ENCODE assay signal across 23 cellular contexts in the genomic region with DNA sequence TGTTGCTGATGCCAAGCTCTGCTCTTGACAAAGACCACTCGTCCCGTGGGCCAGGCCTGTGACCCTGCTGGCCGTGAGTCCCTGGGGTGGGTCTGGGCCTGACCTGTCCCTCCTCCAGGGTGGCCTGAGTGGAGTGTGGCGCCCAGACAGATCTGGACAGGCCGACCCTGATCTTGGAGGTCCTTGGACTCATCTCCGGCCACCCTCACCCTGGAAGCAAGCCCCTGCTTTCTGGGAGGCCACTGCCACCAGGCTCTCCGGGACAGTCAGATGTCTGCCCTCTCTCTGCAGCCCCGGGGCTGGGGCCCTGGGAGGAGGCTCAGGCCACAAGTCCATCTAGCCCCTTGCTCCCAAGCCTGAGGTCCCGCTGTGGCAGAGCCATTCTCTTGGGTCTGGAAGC. TPM values are rescaled to one million over a fixed set of nuclear protein-coding genes. Genes with fewer than 3 reads are reported as not detected.
DNase-seq lines count a peak whose midpoint lies in the region; ATAC-seq, FAIRE-seq and TF ChIP-seq lines count a peak whose summit lies in the region.
"Had no signal": no experiment of that assay in that cellular context is flagged by ENCODE, and none has a peak within 500 bp of the region (broad histone marks: within the 10 kb centered on the region; RNA-seq: fewer than 3 reads in every experiment).

No MANE protein-coding gene starts in this region.

- no peak for FAIRE-seq in kidney (lab: Jason Lieb, UNC)
- FAIRE-seq: A549, D721Med, K562 had no signal

- DNase-seq in Right ventricle myocardium inferior (ENCODE audit: missing footprints) = peak; percentile 49
- DNase-seq in cardiac septum (ENCODE audit: low spot score) = no peak
- no peak for DNase-seq in WERI-Rb-1
- peak; percentile 61 for DNase-seq in kidney
- no peak for DNase-seq in NCI-H510A treated with DMSO at 0.1 percent for 48 hours (lab: John Stamatoyannopoulos, UW)
- DNase-seq: AML-193; Caco-2; CD4-positive, alpha-beta T cell; DMS79; GDM1; GOT3; HCEC 1CT had no signal

- H3K4me1 ChIP-seq in kidney (ENCODE audit: control insufficient read depth in 1 of 2, insufficient read depth in 1 of 2, low read depth in 1 of 2, low read length in 2 of 2) = no peaks in the 10 kb centered on the region
- H3K4me1 ChIP-seq: A549, Caco-2 had no signal

- H3K36me3 ChIP-seq in WERI-Rb-1 (0 out of 2 replicates have a peak, but pooled peaks cover 2% of the 10 kb centered on the region), kidney (ENCODE audit: control insufficient read depth in 1 of 2, insufficient read depth in 2 of 2, low read length in 2 of 2) (no peaks in the 10 kb centered on the region)

- no peak overlapping the region for H3K4me3 ChIP-seq in WERI-Rb-1 (ENCODE audit: low read depth, low read length)
- H3K4me3 ChIP-seq in kidney (ENCODE audit: low read length in 2 of 2) = no peak overlapping the region
- H3K4me3 ChIP-seq: A549, K562 had no signal

- no peaks in the 10 kb centered on the region for H3K9me3 ChIP-seq in WERI-Rb-1 (ENCODE audit: severe bottlenecking)
- no peaks in the 10 kb centered on the region for H3K9me3 ChIP-seq in kidney (ENCODE audit: control insufficient read depth in 1 of 2, low read length in 2 of 2)
- H3K9me3 ChIP-seq: A549, Caco-2 had no signal

- ATAC-seq in Right ventricle myocardium inferior (no peak), GM19023 (IDR thresholded peaks at IDR 0.05; ENCODE audit: unreplicated experiment) (no peak), HG03095 (IDR thresholded peaks at IDR 0.05; ENCODE audit: unreplicated experiment) (no peak)
- ATAC-seq: A549, K562 had no signal

- TF ChIP-seq CTCF in WERI-Rb-1 (IDR thresholded peaks at IDR 0.05; ENCODE audit: low read depth, low read length) (no peak), kidney (IDR thresholded peaks at IDR 0.05; ENCODE audit: borderline replicate concordance, extremely low read depth, insufficient read depth) (no peak)

- H3K27ac ChIP-seq in WERI-Rb-1 (peak overlapping the region; percentile 88), kidney (ENCODE audit: low read depth in 2 of 2, low read length in 2 of 2) (no peak overlapping the region)
- H3K27ac ChIP-seq: 22Rv1, A549, C4-2B, HL-60 had no signal

- intact Hi-C loops in Right ventricle myocardium inferior (cut with DNase I) = no loop called here
- intact Hi-C loops in cardiac septum (cut with DNase I) = no loop called here
- intact Hi-C loops in kidney (cut with DNase I) = no loop called here

- no peaks in the 10 kb centered on the region for H3K27me3 ChIP-seq in WERI-Rb-1 (ENCODE audit: insufficient read depth, low read depth, severe bottlenecking)

- no peak overlapping the region for H3K9ac ChIP-seq in kidney (ENCODE audit: low read length in 2 of 2)

RNA-seq across cellular contexts. Expression of gene TMEM250, which starts 31.2 kb away (rescaled TPM):
- total RNA-seq in Right ventricle myocardium inferior (18.7 TPM), cardiac septum (19.8 TPM), kidney (33.1 TPM)
- polyA plus RNA-seq in kidney (ENCODE audit: insufficient read depth, low read depth, low replicate concordance) = 22.2 TPM

RNA-seq across cellular contexts. Expression of gene NACC2, which starts 54.8 kb away (rescaled TPM):
- 37.0 TPM for total RNA-seq in Right ventricle myocardium inferior
- total RNA-seq in cardiac septum = 57.8 TPM
- 30.9 TPM for total RNA-seq in kidney
- polyA plus RNA-seq in kidney (ENCODE audit: insufficient read depth, low read depth, low replicate concordance) = 7.1 TPM

RNA-seq across cellular contexts. Expression of gene LHX3, which starts 55.1 kb away (rescaled TPM):
- total RNA-seq in Right ventricle myocardium inferior (not detected), cardiac septum (not detected), kidney (not detected)
- polyA plus RNA-seq in kidney (ENCODE audit: insufficient read depth, low read depth, low replicate concordance) = not detected
- total RNA-seq: Daoy, HT1080 had no signal
- polyA plus RNA-seq: BJ, K562 had no signal

Comparison
In these comparisons a context has a peak if more than half of its experiments do, and no peak if none do; other contexts are left out.
1. DNase-seq: peak in Right ventricle myocardium inferior (single experiment) and kidney (single experiment); none in cardiac septum (single experiment), WERI-Rb-1 (single experiment) and NCI-H510A treated with DMSO at 0.1 percent for 48 hours (single experiment).